10 cellular contexts compared by ENCODE assay signal in genomic region chrX:54714424-54714823, GRCh38.
"Had no signal": no experiment of that assay in that cellular context is flagged by ENCODE, and none has a peak within 500 bp of the region (broad histone marks: within the 10 kb centered on the region; RNA-seq: fewer than 3 reads in every experiment).

No MANE protein-coding gene starts in this region.

- FAIRE-seq: HTR-8/SVneo had no signal

- DNase-seq: GM23248, GOT3, H7, HFFc6, Karpas-422, KBM-7 had no signal

- H3K4me2 ChIP-seq: KMS-11 had no signal

- H2AFZ ChIP-seq: GM23248 had no signal

- H3K9ac ChIP-seq: GM23248, KMS-11 had no signal

- ATAC-seq: HCT116 had no signal

- H3K9me3 ChIP-seq: HAP-1 had no signal

- H3K36me3 ChIP-seq: HAP-1 had no signal

- H3K27ac ChIP-seq: GM23248, KMS-11 had no signal

- H3K4me3 ChIP-seq: GM23248, HAP-1 had no signal

- H3K4me1 ChIP-seq: HAP-1 had no signal
